11 cellular contexts compared by ENCODE assay signal in genomic region chr4:169254546-169254983, GRCh38. TPM values are rescaled to one million over a fixed set of nuclear protein-coding genes. Genes with fewer than 3 reads are reported as not detected.
DNase-seq lines count a peak whose midpoint lies in the region; ATAC-seq and TF ChIP-seq lines count a peak whose summit lies in the region.
"Had no signal": no experiment of that assay in that cellular context is flagged by ENCODE, and none has a peak within 500 bp of the region (broad histone marks: within the 10 kb centered on the region; RNA-seq: fewer than 3 reads in every experiment).

No MANE protein-coding gene starts in this region.

- no peak for DNase-seq in CD14-positive monocyte (ENCODE audit: low spot score)
- DNase-seq in PC-3: peak; percentile 79
- peak; percentile 90 to 91 for DNase-seq in fibroblast of lung (ENCODE audit: low read depth in 2 of 2)
- DNase-seq in omental fat pad (ENCODE audit: low spot score): no peak
- DNase-seq in NOMO-1 (lab: John Stamatoyannopoulos, UW; ENCODE audit: unreplicated experiment in 2 of 2): no peak
- no peak for DNase-seq in stimulated activated naive CD4-positive, alpha-beta T cell (lab: John Stamatoyannopoulos, UW)
- no peak for DNase-seq in D341Med (ENCODE audit: low spot score)
- DNase-seq: activated T-cell treated with anti-CD3 and anti-CD28 coated beads for 4 hours; effector memory CD4-positive, alpha-beta T cell; NCI-H2029 had no signal

- ATAC-seq in PC-3 (peak; percentile 14; the same call in 1 of the 2 replicates), omental fat pad (ENCODE audit: low FRiP score) (peak; percentile 61), HG03521 (IDR thresholded peaks at IDR 0.05; ENCODE audit: unreplicated experiment) (no peak)

- peak overlapping the region; percentile 71 for H3K4me2 ChIP-seq in PC-3 (ENCODE audit: low read length)
- H3K4me2 ChIP-seq in fibroblast of lung (ENCODE audit: extremely low read depth, insufficient read depth, low read length): peak overlapping the region; percentile 75

- peaks cover 36% of the 10 kb centered on the region for H3K4me1 Mint-ChIP-seq in CD14-positive monocyte

- H2AFZ ChIP-seq in PC-3 (ENCODE audit: low read length) (no peak overlapping the region), fibroblast of lung (ENCODE audit: low read length) (no peak overlapping the region)

- no TSS peak for BruUV-seq in PC-3 (replicated peaks; lab: Mats Ljungman, UMichigan)

- TF ChIP-seq CTCF in CD14-positive monocyte (IDR thresholded peaks at IDR 0.05) (no peak), PC-3 (conservative IDR thresholded peaks at IDR 0.05; ENCODE audit: low read depth, low read length) (no peak), fibroblast of lung (conservative IDR thresholded peaks at IDR 0.05 in 1 of 2, IDR thresholded peaks at IDR 0.05 in 1 of 2; ENCODE audit: low read depth in 1 of 2, low read length in 2 of 2) (no peak), omental fat pad (IDR thresholded peaks at IDR 0.05) (no peak)

- H3K27me3 Mint-ChIP-seq in CD14-positive monocyte (ENCODE audit: low read depth in 3 of 3): peaks cover 0 to 3% (median 0%) of the 10 kb centered on the region in 3 donors

- H3K4me3 Mint-ChIP-seq in CD14-positive monocyte: peak overlapping the region; percentile 44 to 45

- peaks cover 7 to 9% of the 10 kb centered on the region in 2 donors for H3K36me3 Mint-ChIP-seq in CD14-positive monocyte

- POLR2A ChIA-PET in PC-3 (lab: Charles Lee; ENCODE audit: unreplicated experiment): interaction anchor here (0.7 kb wide), 1 partner anchor 139 kb away, joined by 12 read pairs; no protein-coding TSS in a partner anchor

- H3K27me3 ChIP-seq in PC-3 (ENCODE audit: low read length) (no peaks in the 10 kb centered on the region), fibroblast of lung (ENCODE audit: control insufficient read depth, insufficient read depth, low read length) (no peaks in the 10 kb centered on the region)

- H3K36me3 ChIP-seq in PC-3 (ENCODE audit: low read depth, low read length) (no peaks in the 10 kb centered on the region; the same call in 1 of the 2 replicates), fibroblast of lung (ENCODE audit: control insufficient read depth, insufficient read depth, low read length) (no peaks in the 10 kb centered on the region)

- intact Hi-C loops in CD14-positive monocyte (cut with micrococcal nuclease): no loop called here
- intact Hi-C loops in PC-3 (cut with micrococcal nuclease): no loop called here

- peak overlapping the region in 3 of 7 donors; percentile 5 to 23 (median 21) for H3K27ac Mint-ChIP-seq in CD14-positive monocyte

- peak overlapping the region; percentile 86 for H3K27ac ChIP-seq in PC-3 (ENCODE audit: low read length)
- peak overlapping the region; percentile 34 for H3K27ac ChIP-seq in fibroblast of lung (ENCODE audit: insufficient read depth, low read length)

- no peaks in the 10 kb centered on the region for H3K9me3 Mint-ChIP-seq in CD14-positive monocyte

- CTCF ChIA-PET in PC-3 (lab: Charles Lee): no interaction called here

- no peaks in the 10 kb centered on the region for H3K9me2 ChIP-seq in PC-3 (replicated peaks; ENCODE audit: low read length)

- H3K9ac ChIP-seq in PC-3 (ENCODE audit: low read length): peak overlapping the region; percentile 3; the same call in 1 of the 2 replicates
- no peak overlapping the region for H3K9ac ChIP-seq in fibroblast of lung (ENCODE audit: insufficient read depth, low read length)

- peaks cover 8% of the 10 kb centered on the region for H3F3A ChIP-seq in PC-3 (ENCODE audit: low read length, unreplicated experiment)

- peaks cover 98% of the 10 kb centered on the region for H3K79me2 ChIP-seq in PC-3 (ENCODE audit: low read length)
- peaks cover 80% of the 10 kb centered on the region for H3K79me2 ChIP-seq in fibroblast of lung (ENCODE audit: control insufficient read depth, insufficient read depth, low read length)

- H3K4me3 ChIP-seq in PC-3 (ENCODE audit: low read length) (peak overlapping the region; percentile 24), fibroblast of lung (replicated peaks in 1 of 4; ENCODE audit: control extremely low read depth in 1 of 4, insufficient read depth in 1 of 4, low read depth in 3 of 4, low read length in 4 of 4) (peak overlapping the region in 1 of 4 experiments; percentile 30)

- H3K4me1 ChIP-seq in PC-3 (ENCODE audit: insufficient read depth, low read length) (peaks cover 87% of the 10 kb centered on the region), fibroblast of lung (ENCODE audit: control insufficient read depth, extremely low read depth, insufficient read depth, low read length) (peaks cover 36% of the 10 kb centered on the region)

- H3K9me3 ChIP-seq in PC-3 (ENCODE audit: low read length) (no peaks in the 10 kb centered on the region), fibroblast of lung (ENCODE audit: control insufficient read depth, insufficient read depth, low read depth, low read length) (no peaks in the 10 kb centered on the region)

- H4K20me1 ChIP-seq in PC-3 (ENCODE audit: low read length) (no peaks in the 10 kb centered on the region), fibroblast of lung (ENCODE audit: control insufficient read depth, extremely low read depth, insufficient read depth, low read length) (no peaks in the 10 kb centered on the region)

RNA-seq across cellular contexts. Expression of gene SH3RF1, which starts 16.2 kb away (rescaled TPM):
- polyA plus RNA-seq in CD14-positive monocyte: 1 to 10 TPM; 3.1 to 4.7 TPM
- 20.2 and 21.0 TPM in 2 replicates for total RNA-seq in PC-3 (2014; rRNA removed)
- 10.5 and 13.0 TPM in 2 replicates for total RNA-seq in fibroblast of lung
- 15.7 and 18.8 TPM in 2 replicates for polyA plus RNA-seq in fibroblast of lung
- polyA plus RNA-seq in fibroblast of lung (2012): 10.6 and 16.4 TPM in 2 replicates
- polyA minus RNA-seq in fibroblast of lung (ENCODE audit: low replicate concordance): 69.2 and 74.1 TPM in 2 replicates
- 10 to 100 TPM; 15.9 to 28.5 (median 23.5) TPM for total RNA-seq in omental fat pad

Comparison
In these comparisons a context has a peak if more than half of its experiments do, and no peak if none do; other contexts are left out.
1. DNase-seq: peak in PC-3 (single experiment) and fibroblast of lung (2 of 2); none in CD14-positive monocyte (single experiment), omental fat pad (single experiment), NOMO-1 (0 of 2), stimulated activated naive CD4-positive, alpha-beta T cell (0 of 6) and D341Med (single experiment).